Comparison of ENCODE assay signal across 20 cellular contexts in the genomic region with DNA sequence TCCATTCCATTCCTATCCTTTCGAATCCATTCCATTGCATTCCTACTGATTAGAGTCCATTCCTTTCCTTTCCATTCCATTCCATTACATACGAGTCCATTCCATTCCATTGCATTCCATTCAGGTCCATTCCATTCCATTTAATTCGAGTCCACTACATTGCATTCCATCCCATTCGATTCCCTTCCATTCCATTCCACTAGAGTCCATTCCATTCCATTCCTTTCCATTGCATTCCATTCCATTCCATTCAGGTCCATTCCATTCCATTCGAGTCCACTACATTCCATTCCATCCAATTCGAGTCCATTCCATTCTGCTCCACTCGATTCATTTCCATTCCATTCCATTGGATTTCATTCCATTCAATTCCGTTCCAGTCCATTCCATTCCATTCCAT.
DNase-seq lines count a peak whose midpoint lies in the region; ATAC-seq, FAIRE-seq and TF ChIP-seq lines count a peak whose summit lies in the region.
"Had no signal": no experiment of that assay in that cellular context is flagged by ENCODE, and none has a peak within 500 bp of the region (broad histone marks: within the 10 kb centered on the region; RNA-seq: fewer than 3 reads in every experiment).

No MANE protein-coding gene starts in this region.

- no peak overlapping the region for H3K4ac ChIP-seq in mesendoderm (ENCODE audit: low read depth, low read length)

- H3K4me2 ChIP-seq in GM23338 (no peak overlapping the region), mesendoderm (ENCODE audit: low read length) (no peak overlapping the region)
- H3K4me2 ChIP-seq: A549 had no signal

- no peak overlapping the region for H3K27ac Mint-ChIP-seq in GM23338
- H3K27ac Mint-ChIP-seq: CD4-positive, alpha-beta memory T cell had no signal

- no peak overlapping the region for H3K18ac ChIP-seq in mesendoderm (ENCODE audit: low read length)

- H3K27me3 ChIP-seq in GM23338 (ENCODE audit: insufficient read depth) (no peaks in the 10 kb centered on the region), HUES6 (ENCODE audit: control insufficient read depth, insufficient read depth, low read length) (no peaks in the 10 kb centered on the region), esophagus muscularis mucosa (no peaks in the 10 kb centered on the region), mesendoderm (ENCODE audit: insufficient read depth, low read length, poor library complexity) (no peaks in the 10 kb centered on the region), MG63 (no peaks in the 10 kb centered on the region)

- H2BK120ac ChIP-seq in mesendoderm (ENCODE audit: low read depth, low read length) = no peak overlapping the region

- TF ChIP-seq EP300 in esophagus muscularis mucosa (IDR thresholded peaks at IDR 0.05) = no peak

- no peaks in the 10 kb centered on the region for H3K79me1 ChIP-seq in mesendoderm (ENCODE audit: low read length)

- 82% methylated on average over 8 of the region's 8 CpGs for WGBS in esophagus muscularis mucosa
- 100% methylated on average over 3 of the region's 8 CpGs for WGBS in mesendoderm (ENCODE audit: extremely low coverage, insufficient coverage, low lambda C conversion rate)

- intact Hi-C loops in esophagus muscularis mucosa (cut with DNase I) = no loop called here
- intact Hi-C loops in kidney (cut with DNase I) = no loop called here

- H3K9me3 Mint-ChIP-seq in GM23338 = no peaks in the 10 kb centered on the region

- H4K5ac ChIP-seq in mesendoderm (ENCODE audit: low read length) = no peak overlapping the region

- peaks cover 51% of the 10 kb centered on the region for H3K36me3 ChIP-seq in GM23338 (ENCODE audit: insufficient read depth)
- H3K36me3 ChIP-seq in HUES6 (ENCODE audit: control insufficient read depth, insufficient read depth, low read length) = no peaks in the 10 kb centered on the region
- no peaks in the 10 kb centered on the region for H3K36me3 ChIP-seq in esophagus muscularis mucosa
- no peaks in the 10 kb centered on the region for H3K36me3 ChIP-seq in mesendoderm (ENCODE audit: control insufficient read depth, insufficient read depth, low read length)
- H3K36me3 ChIP-seq in MG63 = no peaks in the 10 kb centered on the region
- no peaks in the 10 kb centered on the region for H3K36me3 ChIP-seq in kidney (ENCODE audit: control insufficient read depth in 1 of 2, insufficient read depth in 2 of 2, low read length in 2 of 2)

- no peak overlapping the region for H3K56ac ChIP-seq in mesendoderm (ENCODE audit: low read length)

- H3K4me1 Mint-ChIP-seq in GM23338 = no peaks in the 10 kb centered on the region

- H2AFZ ChIP-seq in GM23338 = no peak overlapping the region

- H3K9me3 ChIP-seq in HUES6 (ENCODE audit: control insufficient read depth, insufficient read depth, low read depth, low read length) (no peaks in the 10 kb centered on the region), esophagus muscularis mucosa (peaks cover 0 to 62% (median 28%) of the 10 kb centered on the region in 4 donors), MG63 (peaks cover 54% of the 10 kb centered on the region), kidney (ENCODE audit: control insufficient read depth in 1 of 2, low read length in 2 of 2) (peaks cover 19 to 43% of the 10 kb centered on the region in 2 donors)

- no peaks in the 10 kb centered on the region for H3K9me2 ChIP-seq in GM23338 (ENCODE audit: insufficient read depth)

- H3K4me1 ChIP-seq in GM23338 (ENCODE audit: insufficient read depth) (no peaks in the 10 kb centered on the region), HUES6 (ENCODE audit: control insufficient read depth, insufficient read depth, low read length) (no peaks in the 10 kb centered on the region), esophagus muscularis mucosa (no peaks in the 10 kb centered on the region), mesendoderm (ENCODE audit: control insufficient read depth, low read depth, low read length) (no peaks in the 10 kb centered on the region), kidney (ENCODE audit: control insufficient read depth in 1 of 2, insufficient read depth in 1 of 2, low read depth in 1 of 2, low read length in 2 of 2) (no peaks in the 10 kb centered on the region)
- H3K4me1 ChIP-seq: A549 had no signal

- TF ChIP-seq POLR2A in esophagus muscularis mucosa (IDR thresholded peaks at IDR 0.05; ENCODE audit: low read depth) = no peak

- no peak overlapping the region for H4K8ac ChIP-seq in mesendoderm (ENCODE audit: low read depth, low read length)

- no peak for DNase-seq in GM23338 (ENCODE audit: low spot score)
- peak; percentile 12 for DNase-seq in esophagus muscularis mucosa (ENCODE audit: extremely low spot score)
- DNase-seq in mesendoderm = no peak
- no peak for DNase-seq in stimulated activated CD4-positive, alpha-beta T cell treated with anti-CD3 and anti-CD28 coated beads, Interleukin-4, amount 100 ng/mL, for 1 hour
- DNase-seq in MG63 = no peak
- DNase-seq in kidney = no peak
- DNase-seq: 8988T; C1 segment of cervical spinal cord; Calu3; CD4-positive, alpha-beta memory T cell; COR-L47; DMS153; DND-41; H7; HCEC 1CT had no signal

- no peak overlapping the region for H2BK15ac ChIP-seq in mesendoderm (replicated peaks; ENCODE audit: low read depth)

- H3K4me3 Mint-ChIP-seq in GM23338 = no peak overlapping the region
- H3K4me3 Mint-ChIP-seq: CD4-positive, alpha-beta memory T cell had no signal

- H3K23ac ChIP-seq in mesendoderm (ENCODE audit: low read length) = no peak overlapping the region

- no peaks in the 10 kb centered on the region; the same call in 1 of the 3 replicates for H3K36me3 Mint-ChIP-seq in GM23338 (ENCODE audit: low read depth)

- no peak overlapping the region for H2BK5ac ChIP-seq in mesendoderm (ENCODE audit: low read length)

- H3K4me3 ChIP-seq in GM23338 = peak overlapping the region; percentile 1; the same call in 1 of the 2 replicates
- peak overlapping the region; percentile 0; the same call in 1 of the 2 replicates for H3K4me3 ChIP-seq in HUES6 (ENCODE audit: low read depth, low read length)
- H3K4me3 ChIP-seq in esophagus muscularis mucosa = no peak overlapping the region
- H3K4me3 ChIP-seq in mesendoderm (ENCODE audit: low read length) = peak overlapping the region; percentile 12
- H3K4me3 ChIP-seq in MG63 = no peak overlapping the region
- no peak overlapping the region for H3K4me3 ChIP-seq in kidney (ENCODE audit: low read length in 2 of 2)
- H3K4me3 ChIP-seq: A549 had no signal

- no peak for ATAC-seq in GM23338
- ATAC-seq: A549 had no signal

- TF ChIP-seq CTCF in GM23338 (conservative IDR thresholded peaks at IDR 0.05; ENCODE audit: low read depth in 2 of 2) (no peak), esophagus muscularis mucosa (IDR thresholded peaks at IDR 0.05) (no peak), kidney (IDR thresholded peaks at IDR 0.05; ENCODE audit: borderline replicate concordance, extremely low read depth, insufficient read depth) (no peak)

- no peaks in the 10 kb centered on the region for H4K20me1 ChIP-seq in GM23338 (replicated peaks; ENCODE audit: insufficient read depth)

- no peaks in the 10 kb centered on the region for H3K79me2 ChIP-seq in GM23338 (replicated peaks; ENCODE audit: insufficient read depth)
- H3K79me2 ChIP-seq in mesendoderm (ENCODE audit: control insufficient read depth, insufficient read depth, low read length) = no peaks in the 10 kb centered on the region

- FAIRE-seq in kidney (lab: Jason Lieb, UNC) = no peak
- FAIRE-seq: A549, G401.6, GM12892, H1 had no signal

- H3K27me3 Mint-ChIP-seq in GM23338 (ENCODE audit: insufficient read depth, low read depth, poor library complexity) = peaks cover 36% of the 10 kb centered on the region
- H3K27me3 Mint-ChIP-seq: CD4-positive, alpha-beta memory T cell had no signal

- H3K9ac ChIP-seq in HUES6 (ENCODE audit: low read length) = no peak overlapping the region
- H3K9ac ChIP-seq in mesendoderm (ENCODE audit: low read length) = no peak overlapping the region
- no peak overlapping the region for H3K9ac ChIP-seq in kidney (ENCODE audit: low read length in 2 of 2)

- H3K27ac ChIP-seq in GM23338 (ENCODE audit: low read depth) = no peak overlapping the region
- H3K27ac ChIP-seq in HUES6 (ENCODE audit: low read depth, low read length) = no peak overlapping the region
- no peak overlapping the region for H3K27ac ChIP-seq in esophagus muscularis mucosa (replicated peaks in 1 of 4)
- no peak overlapping the region for H3K27ac ChIP-seq in mesendoderm (ENCODE audit: low read depth, low read length)
- no peak overlapping the region for H3K27ac ChIP-seq in kidney (ENCODE audit: low read depth in 2 of 2, low read length in 2 of 2)
- H3K27ac ChIP-seq: A549 had no signal

- 0 out of 2 replicates have a peak, but pooled peaks cover 3% of the 10 kb centered on the region for H3F3A ChIP-seq in GM23338 (replicated peaks; ENCODE audit: low read depth)

- H2AK5ac ChIP-seq in mesendoderm (ENCODE audit: low read length) = no peak overlapping the region

TF ChIP-seq in GM23338, 12 proteins besides CTCF, POLR2A, EP300 and RAD21 (continues in another document):
- TF ChIP-seq EZH2 (IDR thresholded peaks at IDR 0.05; ENCODE audit: low read depth, unreplicated experiment) = no peak
- TF ChIP-seq CREB1 (CRISPR knock-in tag; IDR thresholded peaks at IDR 0.05; ENCODE audit: low read depth) = no peak

Comparison
In these comparisons a context has a peak if more than half of its experiments do, and no peak if none do; other contexts are left out.
1. H3K4me3 ChIP-seq: peak in GM23338 (single experiment), HUES6 (single experiment) and mesendoderm (single experiment); none in esophagus muscularis mucosa (0 of 4), MG63 (single experiment) and kidney (0 of 2).